Comparison of ENCODE assay signal across 7 cellular contexts in genomic region chr1:229230136-229230892, GRCh38. TPM values are rescaled to one million over a fixed set of nuclear protein-coding genes. Genes with fewer than 3 reads are reported as not detected.
DNase-seq lines count a peak whose midpoint lies in the region; ATAC-seq, FAIRE-seq and TF ChIP-seq lines count a peak whose summit lies in the region.

No MANE protein-coding gene starts in this region.

- intact Hi-C loops in heart right ventricle (cut with DNase I) (no loop called here), kidney (cut with DNase I) (no loop called here)

- H3K4me1 ChIP-seq in H9 (ENCODE audit: insufficient read depth, low read length) (peaks cover 32% of the 10 kb centered on the region), heart right ventricle (peaks cover 6 to 48% (median 26%) of the 10 kb centered on the region in 9 donors), thymus (ENCODE audit: control insufficient read depth, insufficient read depth, low read length) (peaks cover 2% of the 10 kb centered on the region), kidney (ENCODE audit: control insufficient read depth in 1 of 2, insufficient read depth in 1 of 2, low read depth in 1 of 2, low read length in 2 of 2) (peaks cover 13 to 14% of the 10 kb centered on the region in 2 donors)

- H3K4ac ChIP-seq in H9 (ENCODE audit: low read depth, low read length): no peak overlapping the region; the same call in 1 of the 2 replicates

- H3K27me3 Mint-ChIP-seq in H9 (ENCODE audit: low read depth): no peaks in the 10 kb centered on the region; the same call in 1 of the 2 replicates

- no peak overlapping the region for H2BK5ac ChIP-seq in H9 (ENCODE audit: insufficient read length, low read length)

- peak overlapping the region; percentile 47 for H3K14ac ChIP-seq in H9 (ENCODE audit: insufficient read depth, low read length)

- H3K4me3 Mint-ChIP-seq in H9: peak overlapping the region; percentile 33 to 66

- peak overlapping the region; percentile 19 for H3K4me2 ChIP-seq in H9 (ENCODE audit: insufficient read depth, insufficient read length, low read length)

- H3T11ph ChIP-seq in H9 (ENCODE audit: low read length): peak overlapping the region; percentile 9

- ATAC-seq in heart right ventricle (peak in 4 of 8 donors; percentile 3 to 17 (median 8)), GM19324 (IDR thresholded peaks at IDR 0.05; ENCODE audit: low FRiP score, unreplicated experiment) (no peak)

- H2BK15ac ChIP-seq in H9 (ENCODE audit: low read depth, low read length): no peak overlapping the region

- H3K56ac ChIP-seq in H9 (ENCODE audit: insufficient read length, low read depth, low read length): no peak overlapping the region

- H4K5ac ChIP-seq in H9 (ENCODE audit: insufficient read length, low read depth, low read length): no peak overlapping the region

- H3K9me3 Mint-ChIP-seq in H9: no peaks in the 10 kb centered on the region; a peak in 2 of 5 replicates

- no peak overlapping the region for H2BK120ac ChIP-seq in H9 (ENCODE audit: low read depth, low read length, poor library complexity, severe bottlenecking)

- H3K23ac ChIP-seq in H9 (ENCODE audit: insufficient read length, low read depth, low read length): no peak overlapping the region

- H3K36me3 ChIP-seq in heart right ventricle: no peaks in the 10 kb centered on the region
- H3K36me3 ChIP-seq in thymus (ENCODE audit: control insufficient read depth, insufficient read depth): no peaks in the 10 kb centered on the region
- no peaks in the 10 kb centered on the region for H3K36me3 ChIP-seq in kidney (ENCODE audit: control insufficient read depth in 1 of 2, insufficient read depth in 2 of 2, low read length in 2 of 2)

- H2BK20ac ChIP-seq in H9 (ENCODE audit: low read depth, low read length, poor library complexity, severe bottlenecking): no peak overlapping the region

- H3K36me3 Mint-ChIP-seq in H9 (ENCODE audit: insufficient read depth in 1 of 3, low read depth in 3 of 3): peaks cover 0 to 2% (median 0%) of the 10 kb centered on the region in 3 experiments; a peak in 2 of 7 replicates

- no peak overlapping the region for H4K91ac ChIP-seq in H9 (ENCODE audit: insufficient read length, low read depth, low read length)

- H3K9ac ChIP-seq in H9 (ENCODE audit: extremely low read depth, insufficient read length, low read length) (no peak overlapping the region), kidney (ENCODE audit: low read length in 2 of 2) (no peak overlapping the region)

- peak overlapping the region; percentile 25 for H3K18ac ChIP-seq in H9 (ENCODE audit: insufficient read length, low read depth, low read length)

- H2BK12ac ChIP-seq in H9 (ENCODE audit: insufficient read length, low read depth, low read length): no peak overlapping the region

- DNase-seq in H9 (no peak), NAMALWA (ENCODE audit: low spot score) (peak; percentile 18), heart right ventricle (no peak), NCI-H2029 (lab: John Stamatoyannopoulos, UW) (no peak), kidney (no peak)

- H3K9me3 ChIP-seq in H9 (ENCODE audit: control insufficient read depth, low read depth, low read length): no peaks in the 10 kb centered on the region
- no peaks in the 10 kb centered on the region for H3K9me3 ChIP-seq in heart right ventricle
- no peaks in the 10 kb centered on the region for H3K9me3 ChIP-seq in thymus (ENCODE audit: control insufficient read depth)
- H3K9me3 ChIP-seq in kidney (ENCODE audit: control insufficient read depth in 1 of 2, low read length in 2 of 2): no peaks in the 10 kb centered on the region

- H3K27ac Mint-ChIP-seq in H9: peak overlapping the region; percentile 91 to 98 (median 91)

- FAIRE-seq in kidney (lab: Jason Lieb, UNC): no peak

- no CpG with 5 or more reads among the region's 14 CpGs for WGBS in H9 (ENCODE audit: extremely low coverage, insufficient read length, low lambda C conversion rate)
- 69 to 70% methylated on average over 14 of the region's 14 CpGs for WGBS in heart right ventricle, 2 donors
- 58% methylated on average over 14 of the region's 14 CpGs for WGBS in thymus

- H3K79me1 ChIP-seq in H9 (ENCODE audit: insufficient read depth, low read depth, low read length, poor library complexity, severe bottlenecking): no peaks in the 10 kb centered on the region

- H3K27ac ChIP-seq in H9 (ENCODE audit: insufficient read length, low read depth, low read length) (peak overlapping the region; percentile 69), heart right ventricle (peak overlapping the region; percentile 56 to 88 (median 74)), thymus (ENCODE audit: low read depth) (peak overlapping the region; percentile 19), kidney (ENCODE audit: low read depth in 2 of 2, low read length in 2 of 2) (peak overlapping the region in 1 of 2 donors; percentile 72)

- no peak overlapping the region for H4K8ac ChIP-seq in H9 (replicated peaks; ENCODE audit: insufficient read length, low read depth, low read length)

- H3K23me2 ChIP-seq in H9 (ENCODE audit: insufficient read length, low read depth, low read length, poor library complexity, severe bottlenecking): no peaks in the 10 kb centered on the region

- no peak overlapping the region for H2AFZ ChIP-seq in H9 (ENCODE audit: low read length)

- no peaks in the 10 kb centered on the region for H3K79me2 ChIP-seq in H9 (ENCODE audit: insufficient read depth, low read length)

- H2AK5ac ChIP-seq in H9 (ENCODE audit: insufficient read length, low read length): no peak overlapping the region

- no peak overlapping the region for H3K4me3 ChIP-seq in heart right ventricle
- no peak overlapping the region for H3K4me3 ChIP-seq in thymus (ENCODE audit: low read length)
- no peak overlapping the region for H3K4me3 ChIP-seq in kidney (ENCODE audit: low read length in 2 of 2)

- peaks cover 65 to 70% of the 10 kb centered on the region in 2 experiments for H3K4me1 Mint-ChIP-seq in H9

- H4K20me1 ChIP-seq in H9 (ENCODE audit: control insufficient read depth, insufficient read depth, insufficient read length): no peaks in the 10 kb centered on the region

- H3K27me3 ChIP-seq in H9 (ENCODE audit: insufficient read depth, low read length) (no peaks in the 10 kb centered on the region), heart right ventricle (peaks cover 0 to 6% (median 0%) of the 10 kb centered on the region in 7 donors), thymus (ENCODE audit: control insufficient read depth, insufficient read depth) (no peaks in the 10 kb centered on the region)

- TF ChIP-seq CTCF in H9 (conservative IDR thresholded peaks at IDR 0.05) (no peak), heart right ventricle (IDR thresholded peaks at IDR 0.05) (no peak), kidney (IDR thresholded peaks at IDR 0.05; ENCODE audit: borderline replicate concordance, extremely low read depth, insufficient read depth) (no peak)

RNA-seq across cellular contexts. Expression of gene RAB4A, which starts 40.6 kb away (rescaled TPM):
- total RNA-seq in H9 (2021) (64.2 and 66.7 TPM in 2 replicates), heart right ventricle (100 to 1,000 TPM in 9 of 10 donors, 10 to 100 TPM in 1; 94.8 to 131 (median 116) TPM), kidney (56.0 TPM)
- polyA plus RNA-seq in heart right ventricle (10 to 100 TPM; 15.7 to 57.1 TPM), thymus (32.0 TPM), kidney (ENCODE audit: insufficient read depth, low read depth, low replicate concordance) (38.3 TPM)
